8 cellular contexts compared by ENCODE assay signal in the genomic region with DNA sequence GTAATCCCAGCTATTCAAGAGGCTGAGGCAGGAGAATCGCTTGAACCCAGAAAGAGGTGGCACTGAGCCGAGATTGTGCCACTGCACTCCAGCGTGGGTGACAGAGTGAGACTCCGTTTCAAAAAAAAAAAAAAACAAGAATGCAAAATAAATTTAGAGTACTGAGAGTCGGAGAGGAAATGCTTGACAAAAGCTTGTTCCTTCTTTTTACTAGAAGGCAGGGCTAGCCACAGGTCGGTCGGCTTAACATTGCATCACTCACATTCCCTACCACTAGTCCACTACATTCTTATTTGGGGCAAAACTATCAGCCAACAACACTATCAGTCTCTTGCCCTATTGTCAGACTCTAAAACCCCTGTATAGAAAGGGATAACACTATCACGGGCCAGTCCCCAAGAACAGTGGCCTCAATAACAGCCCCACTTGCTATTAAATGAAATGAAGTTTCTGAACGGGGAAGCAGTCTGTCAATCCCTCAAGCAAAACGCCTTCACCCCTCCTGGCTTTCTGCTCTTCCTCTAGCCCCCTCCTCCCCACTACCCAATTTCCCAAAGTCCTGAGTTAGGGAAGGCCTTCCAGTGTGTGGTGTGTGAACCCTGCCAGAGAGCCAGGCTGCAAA. TPM values are rescaled to one million over a fixed set of nuclear protein-coding genes. Genes with fewer than 3 reads are reported as not detected.
A peak's percentile ranks its signal among the peaks of the same experiment; 100 is the strongest.
DNase-seq lines count a peak whose midpoint lies in the region; ATAC-seq and TF ChIP-seq lines count a peak whose summit lies in the region.

No MANE protein-coding gene starts in this region.

- H3K27me3 Mint-ChIP-seq in activated CD4-positive, alpha-beta T cell treated with anti-CD3 and anti-CD28 coated beads for 36 hours, result no peaks in the 10 kb centered on the region
- no peaks in the 10 kb centered on the region for H3K27me3 Mint-ChIP-seq in nephron (ENCODE audit: low read depth)

- peak overlapping the region; percentile 94 for H3K27ac Mint-ChIP-seq in activated CD4-positive, alpha-beta T cell treated with anti-CD3 and anti-CD28 coated beads for 36 hours
- peak overlapping the region; percentile 100 for H3K27ac Mint-ChIP-seq in nephron

- POLR2A ChIA-PET in activated CD4-positive, alpha-beta T cell treated with anti-CD3 and anti-CD28 coated beads for 36 hours (lab: Charles Lee), result interaction anchor here (0.6 to 2.3 kb wide), 5 partner anchors 17 to 139 kb away, joined by 3 to 11 read pairs (median 4); a partner anchor contains a TSS

- no peak for DNase-seq in activated CD4-positive, alpha-beta T cell treated with anti-CD3 and anti-CD28 coated beads for 36 hours
- no peak for DNase-seq in activated CD4-positive, alpha-beta T cell treated with anti-CD3 and anti-CD28 coated beads for 1 hour
- peak; percentile 95 for DNase-seq in SIG-M5 treated with dmso at 0.1 percent for 504 hours (lab: John Stamatoyannopoulos, UW; ENCODE audit: unreplicated experiment)
- peak; percentile 31 for DNase-seq in epidermal melanocyte (ENCODE audit: insufficient read length, low spot score)

- H3K9me3 Mint-ChIP-seq in activated CD4-positive, alpha-beta T cell treated with anti-CD3 and anti-CD28 coated beads for 36 hours (ENCODE audit: low read depth), result no peaks in the 10 kb centered on the region
- no peaks in the 10 kb centered on the region for H3K9me3 Mint-ChIP-seq in nephron

- no peak for ATAC-seq in activated CD4-positive, alpha-beta T cell treated with anti-CD3 and anti-CD28 coated beads for 36 hours
- ATAC-seq in GM21526 (IDR thresholded peaks at IDR 0.05; ENCODE audit: low FRiP score, unreplicated experiment), result no peak
- ATAC-seq in GM21447 (IDR thresholded peaks at IDR 0.05; ENCODE audit: unreplicated experiment), result no peak
- no peak for ATAC-seq in HG03025 (IDR thresholded peaks at IDR 0.05; ENCODE audit: low FRiP score, unreplicated experiment)

- peaks cover 37% of the 10 kb centered on the region for H3K4me1 Mint-ChIP-seq in activated CD4-positive, alpha-beta T cell treated with anti-CD3 and anti-CD28 coated beads for 36 hours
- H3K4me1 Mint-ChIP-seq in nephron, result peaks cover 44% of the 10 kb centered on the region

- CTCF ChIA-PET in activated CD4-positive, alpha-beta T cell treated with anti-CD3 and anti-CD28 coated beads for 36 hours (lab: Charles Lee), result interaction anchor here (0.5 to 3.2 kb wide), 13 partner anchors 13 to 482 kb away, joined by 3 to 41 read pairs (median 9); a partner anchor contains a TSS

- no peak for TF ChIP-seq CTCF in nephron (IDR thresholded peaks at IDR 0.05; ENCODE audit: unreplicated experiment in 3 of 3)

- peak overlapping the region; percentile 98 for H3K4me3 Mint-ChIP-seq in activated CD4-positive, alpha-beta T cell treated with anti-CD3 and anti-CD28 coated beads for 36 hours
- peak overlapping the region; percentile 96 to 98 (median 98) for H3K4me3 Mint-ChIP-seq in nephron

- intact Hi-C loops in activated CD4-positive, alpha-beta T cell treated with anti-CD3 and anti-CD28 coated beads for 36 hours (cut with DNase I, micrococcal nuclease), result loop anchor here (1.0 to 5.0 kb wide), 8 partner anchors 68 to 412 kb away; a partner anchor contains a TSS

- H3K36me3 Mint-ChIP-seq in activated CD4-positive, alpha-beta T cell treated with anti-CD3 and anti-CD28 coated beads for 36 hours (ENCODE audit: low read depth), result peaks cover 3% of the 10 kb centered on the region
- H3K36me3 Mint-ChIP-seq in nephron (ENCODE audit: low read depth), result peaks cover 16% of the 10 kb centered on the region

RNA-seq across cellular contexts. Expression of a gene that starts 1.0 kb away (rescaled TPM):
- total RNA-seq in activated CD4-positive, alpha-beta T cell treated with anti-CD3 and anti-CD28 coated beads for 36 hours, result 10 to 100 TPM; 25.2 to 28.8 TPM

RNA-seq across cellular contexts. Expression of a gene that starts 3.4 kb away (rescaled TPM):
- total RNA-seq in activated CD4-positive, alpha-beta T cell treated with anti-CD3 and anti-CD28 coated beads for 36 hours, result 10 to 100 TPM; 69.1 to 76.0 TPM

RNA-seq across cellular contexts. Expression of a gene that starts 9.1 kb away (rescaled TPM):
- 1 to 10 TPM in 1 of 2 experiments, under 1 TPM in 1; 0.53 to 1.3 TPM for total RNA-seq in activated CD4-positive, alpha-beta T cell treated with anti-CD3 and anti-CD28 coated beads for 36 hours

RNA-seq across cellular contexts. Expression of a gene that starts 31.4 kb away (rescaled TPM):
- 100 to 1,000 TPM in 1 of 2 experiments, 10 to 100 TPM in 1; 96.9 to 123 TPM for total RNA-seq in activated CD4-positive, alpha-beta T cell treated with anti-CD3 and anti-CD28 coated beads for 36 hours

RNA-seq across cellular contexts. Expression of a gene that starts 37.5 kb away (rescaled TPM):
- 10 to 100 TPM; 29.2 to 31.0 TPM for total RNA-seq in activated CD4-positive, alpha-beta T cell treated with anti-CD3 and anti-CD28 coated beads for 36 hours

Comparison
In these comparisons a context has a peak if more than half of its experiments do, and no peak if none do; other contexts are left out.
1. DNase-seq: peak in SIG-M5 treated with dmso at 0.1 percent for 504 hours (single experiment) and epidermal melanocyte (single experiment); none in activated CD4-positive, alpha-beta T cell treated with anti-CD3 and anti-CD28 coated beads for 36 hours (single experiment) and activated CD4-positive, alpha-beta T cell treated with anti-CD3 and anti-CD28 coated beads for 1 hour (single experiment).